1 cellular context compared by ENCODE assay signal in genomic region chr17:50397111-50397918, GRCh38.
A peak's percentile ranks its signal among the peaks of the same experiment; 100 is the strongest.
TF ChIP-seq lines count a peak whose summit lies in the region.

Gene LRRC59, minus strand, starts transcription at chr17:50397523. Its CDS starts 206 bp downstream, at chr17:50397317.

TF ChIP-seq in K562, 482 proteins besides CTCF, POLR2A, EP300 and RAD21 (continued from another document and continues in another):
- TF ChIP-seq ZFP91 (CRISPR knock-in tag; IDR thresholded peaks at IDR 0.05) (peak; percentile 74), GTF2F1 (IDR thresholded peaks at IDR 0.05; ENCODE audit: low read depth, low read length) (peak; percentile 35; the same call in 1 of the 2 replicates), RERE (CRISPR knock-in tag; IDR thresholded peaks at IDR 0.05; ENCODE audit: borderline replicate concordance) (no peak), MAZ (CRISPR knock-in tag; conservative IDR thresholded peaks at IDR 0.05 in 1 of 2, IDR thresholded peaks at IDR 0.05 in 1 of 2) (peak; percentile 93 to 98), SMAD4 (CRISPR knock-in tag; conservative IDR thresholded peaks at IDR 0.05) (peak; percentile 73; the same call in 1 of the 2 replicates), PKNOX1 (IDR thresholded peaks at IDR 0.05) (no peak), ZBTB26 (CRISPR knock-in tag; IDR thresholded peaks at IDR 0.05) (0 out of 2 replicates have a peak, but pooled peaks have one; percentile 4), POLR2AphosphoS5 (IDR thresholded peaks at IDR 0.05; ENCODE audit: control insufficient read depth, insufficient read depth, low read depth, low read length) (peak; percentile 83), ELK3 (CRISPR knock-in tag; IDR thresholded peaks at IDR 0.05) (no peak), NFIC (IDR thresholded peaks at IDR 0.05) (peak; percentile 61), HNRNPUL1 (IDR thresholded peaks at IDR 0.05; ENCODE audit: low read length) (no peak), FOXP1 (CRISPR knock-in tag; IDR thresholded peaks at IDR 0.05) (peak; percentile 95; the same call in 1 of the 2 replicates), ZNF696 (CRISPR knock-in tag; conservative IDR thresholded peaks at IDR 0.05) (no peak), CREM (IDR thresholded peaks at IDR 0.05; ENCODE audit: low read depth) (peak; percentile 99), ZNF165 (CRISPR knock-in tag; IDR thresholded peaks at IDR 0.05; ENCODE audit: borderline replicate concordance) (no peak), ZKSCAN3 (CRISPR knock-in tag; IDR thresholded peaks at IDR 0.05) (no peak), SNIP1 (IDR thresholded peaks at IDR 0.05; ENCODE audit: low read depth) (peak; percentile 94), RBFOX2 (IDR thresholded peaks at IDR 0.05; ENCODE audit: low read depth, low read length) (peak; percentile 98), ETV5 (CRISPR knock-in tag; IDR thresholded peaks at IDR 0.05; ENCODE audit: low read depth) (peak; percentile 91; the same call in 1 of the 2 replicates), CREB1 (IDR thresholded peaks at IDR 0.05) (peak; percentile 94), CREB1 (CRISPR knock-in tag; IDR thresholded peaks at IDR 0.05) (peak; percentile 98), NR2C1 (IDR thresholded peaks at IDR 0.05) (peak; percentile 65; the same call in 1 of the 2 replicates), NR2C1 (tag; IDR thresholded peaks at IDR 0.05) (no peak), STAT6 (CRISPR knock-in tag; IDR thresholded peaks at IDR 0.05) (peak; percentile 79; the same call in 1 of the 2 replicates), FIP1L1 (IDR thresholded peaks at IDR 0.05; ENCODE audit: low read depth, low read length, poor library complexity, severe bottlenecking) (peak; percentile 96), BACH1 (tag; IDR thresholded peaks at IDR 0.05) (no peak), CEBPB (tag; IDR thresholded peaks at IDR 0.05) (no peak), E4F1 (CRISPR knock-in tag; IDR thresholded peaks at IDR 0.05; ENCODE audit: borderline replicate concordance) (no peak), LCOR (CRISPR knock-in tag; IDR thresholded peaks at IDR 0.05) (peak; percentile 94), ZNF280A (IDR thresholded peaks at IDR 0.05; ENCODE audit: low read depth, partially characterized antibody) (no peak), SRSF3 (IDR thresholded peaks at IDR 0.05; ENCODE audit: insufficient read depth, low read length) (0 out of 2 replicates have a peak, but pooled peaks have one; percentile 62), THAP7 (CRISPR knock-in tag; IDR thresholded peaks at IDR 0.05) (no peak), ZBTB7A (IDR thresholded peaks at IDR 0.05; ENCODE audit: borderline replicate concordance, control insufficient read depth, low read depth, low read length) (peak; percentile 72)
